Comparison of ENCODE assay signal across 1 cellular context in the genomic region with DNA sequence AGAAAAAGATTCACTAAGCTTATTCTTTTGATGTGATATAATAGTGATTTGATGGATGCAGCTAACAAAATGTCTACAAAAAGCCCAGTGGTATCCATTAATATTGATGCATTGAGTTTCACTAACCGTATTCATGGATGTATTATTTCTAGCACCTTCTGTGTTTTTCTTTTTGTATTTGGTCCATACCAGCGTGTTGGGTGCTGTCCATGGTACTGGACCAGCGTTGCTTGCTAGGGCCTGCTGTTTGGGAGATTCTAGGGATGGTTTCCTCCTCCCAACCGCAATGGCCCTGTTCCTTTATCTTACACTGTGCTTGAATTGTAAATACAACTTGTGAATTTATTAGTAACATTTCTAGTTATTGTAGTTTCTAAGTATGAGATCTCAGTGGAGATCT.
TF ChIP-seq lines count a peak whose summit lies in the region.

No MANE protein-coding gene starts in this region.

TF ChIP-seq in HepG2, 621 proteins besides CTCF, POLR2A, EP300 and RAD21 (continued from another document and continues in another):
- TF ChIP-seq REST (IDR thresholded peaks at IDR 0.05; ENCODE audit: borderline replicate concordance in 1 of 2, low read depth in 1 of 2, low read length in 2 of 2) = peak; percentile 79 to 98
- TF ChIP-seq ZNF18 (CRISPR knock-in tag; IDR thresholded peaks at IDR 0.05; ENCODE audit: insufficient replicate concordance) = no peak
- 0 out of 2 replicates have a peak, but pooled peaks have one; percentile 14 for TF ChIP-seq ZNF574 (CRISPR knock-in tag; IDR thresholded peaks at IDR 0.05)
- TF ChIP-seq ZSCAN31 (CRISPR knock-in tag; IDR thresholded peaks at IDR 0.05; ENCODE audit: low read depth) = no peak
- TF ChIP-seq ZNF766 (CRISPR knock-in tag; IDR thresholded peaks at IDR 0.05; ENCODE audit: borderline replicate concordance) = no peak
- TF ChIP-seq AKNA (CRISPR knock-in tag; IDR thresholded peaks at IDR 0.05; ENCODE audit: borderline replicate concordance) = no peak; the same call in 1 of the 2 replicates
- no peak for TF ChIP-seq ZNF614 (CRISPR knock-in tag; IDR thresholded peaks at IDR 0.05; ENCODE audit: borderline replicate concordance)
- no peak for TF ChIP-seq ZNF550 (CRISPR knock-in tag; IDR thresholded peaks at IDR 0.05; ENCODE audit: borderline replicate concordance)
- TF ChIP-seq ZNF431 (CRISPR knock-in tag; IDR thresholded peaks at IDR 0.05; ENCODE audit: borderline replicate concordance, low read depth) = 0 out of 2 replicates have a peak, but pooled peaks have one; percentile 28
- TF ChIP-seq SOX13 (IDR thresholded peaks at IDR 0.05) = no peak
- 0 out of 4 replicates have a peak, but pooled peaks of 1 of the 2 experiments have one; percentile 24 for TF ChIP-seq SOX13 (CRISPR knock-in tag; conservative IDR thresholded peaks at IDR 0.05 in 1 of 2, IDR thresholded peaks at IDR 0.05 in 1 of 2)
- TF ChIP-seq ZNF792 (CRISPR knock-in tag; IDR thresholded peaks at IDR 0.05) = 0 out of 2 replicates have a peak, but pooled peaks have one; percentile 38
- no peak for TF ChIP-seq HMGA1 (CRISPR knock-in tag; conservative IDR thresholded peaks at IDR 0.05)
- TF ChIP-seq ZNF7 (CRISPR knock-in tag; IDR thresholded peaks at IDR 0.05) = peak; percentile 44; the same call in 1 of the 2 replicates
- TF ChIP-seq TEF (CRISPR knock-in tag; IDR thresholded peaks at IDR 0.05) = peak; percentile 55; the same call in 1 of the 2 replicates
- TF ChIP-seq RFXAP (CRISPR knock-in tag; IDR thresholded peaks at IDR 0.05; ENCODE audit: borderline replicate concordance) = no peak
- no peak for TF ChIP-seq ETS1 (CRISPR knock-in tag; IDR thresholded peaks at IDR 0.05)
- TF ChIP-seq ZNF264 (CRISPR knock-in tag; IDR thresholded peaks at IDR 0.05) = no peak
- TF ChIP-seq FOXA1 (IDR thresholded peaks at IDR 0.05) = no peak
- TF ChIP-seq FOXA1 (CRISPR knock-in tag; IDR thresholded peaks at IDR 0.05) = no peak
- TF ChIP-seq, protein P1, sequence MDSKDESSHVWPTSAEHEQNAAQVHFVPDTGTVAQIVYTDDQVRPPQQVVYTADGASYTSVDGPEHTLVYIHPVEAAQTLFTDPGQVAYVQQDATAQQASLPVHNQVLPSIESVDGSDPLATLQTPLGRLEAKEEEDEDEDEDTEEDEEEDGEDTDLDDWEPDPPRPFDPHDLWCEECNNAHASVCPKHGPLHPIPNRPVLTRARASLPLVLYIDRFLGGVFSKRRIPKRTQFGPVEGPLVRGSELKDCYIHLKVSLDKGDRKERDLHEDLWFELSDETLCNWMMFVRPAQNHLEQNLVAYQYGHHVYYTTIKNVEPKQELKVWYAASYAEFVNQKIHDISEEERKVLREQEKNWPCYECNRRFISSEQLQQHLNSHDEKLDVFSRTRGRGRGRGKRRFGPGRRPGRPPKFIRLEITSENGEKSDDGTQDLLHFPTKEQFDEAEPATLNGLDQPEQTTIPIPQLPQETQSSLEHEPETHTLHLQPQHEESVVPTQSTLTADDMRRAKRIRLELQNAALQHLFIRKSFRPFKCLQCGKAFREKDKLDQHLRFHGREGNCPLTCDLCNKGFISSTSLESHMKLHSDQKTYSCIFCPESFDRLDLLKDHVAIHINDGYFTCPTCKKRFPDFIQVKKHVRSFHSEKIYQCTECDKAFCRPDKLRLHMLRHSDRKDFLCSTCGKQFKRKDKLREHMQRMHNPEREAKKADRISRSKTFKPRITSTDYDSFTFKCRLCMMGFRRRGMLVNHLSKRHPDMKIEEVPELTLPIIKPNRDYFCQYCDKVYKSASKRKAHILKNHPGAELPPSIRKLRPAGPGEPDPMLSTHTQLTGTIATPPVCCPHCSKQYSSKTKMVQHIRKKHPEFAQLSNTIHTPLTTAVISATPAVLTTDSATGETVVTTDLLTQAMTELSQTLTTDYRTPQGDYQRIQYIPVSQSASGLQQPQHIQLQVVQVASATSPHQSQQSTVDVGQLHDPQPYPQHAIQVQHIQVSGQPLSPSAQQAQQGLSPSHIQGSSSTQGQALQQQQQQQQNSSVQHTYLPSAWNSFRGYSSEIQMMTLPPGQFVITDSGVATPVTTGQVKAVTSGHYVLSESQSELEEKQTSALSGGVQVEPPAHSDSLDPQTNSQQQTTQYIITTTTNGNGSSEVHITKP (CRISPR knock-in tag; IDR thresholded peaks at IDR 0.05; ENCODE audit: low read depth) = no peak
- TF ChIP-seq ZNF292 (CRISPR knock-in tag; IDR thresholded peaks at IDR 0.05; ENCODE audit: borderline replicate concordance, low read depth) = no peak
- peak; percentile 72; the same call in 1 of the 2 replicates for TF ChIP-seq ZNF331 (CRISPR knock-in tag; IDR thresholded peaks at IDR 0.05)
- TF ChIP-seq ZNF512B (CRISPR knock-in tag; IDR thresholded peaks at IDR 0.05; ENCODE audit: borderline replicate concordance) = no peak
- 0 out of 2 replicates have a peak, but pooled peaks have one; percentile 34 for TF ChIP-seq NCOA2 (CRISPR knock-in tag; IDR thresholded peaks at IDR 0.05)
- TF ChIP-seq WIZ (CRISPR knock-in tag; IDR thresholded peaks at IDR 0.05) = peak; percentile 92
